11 cellular contexts compared by ENCODE assay signal in the genomic region with DNA sequence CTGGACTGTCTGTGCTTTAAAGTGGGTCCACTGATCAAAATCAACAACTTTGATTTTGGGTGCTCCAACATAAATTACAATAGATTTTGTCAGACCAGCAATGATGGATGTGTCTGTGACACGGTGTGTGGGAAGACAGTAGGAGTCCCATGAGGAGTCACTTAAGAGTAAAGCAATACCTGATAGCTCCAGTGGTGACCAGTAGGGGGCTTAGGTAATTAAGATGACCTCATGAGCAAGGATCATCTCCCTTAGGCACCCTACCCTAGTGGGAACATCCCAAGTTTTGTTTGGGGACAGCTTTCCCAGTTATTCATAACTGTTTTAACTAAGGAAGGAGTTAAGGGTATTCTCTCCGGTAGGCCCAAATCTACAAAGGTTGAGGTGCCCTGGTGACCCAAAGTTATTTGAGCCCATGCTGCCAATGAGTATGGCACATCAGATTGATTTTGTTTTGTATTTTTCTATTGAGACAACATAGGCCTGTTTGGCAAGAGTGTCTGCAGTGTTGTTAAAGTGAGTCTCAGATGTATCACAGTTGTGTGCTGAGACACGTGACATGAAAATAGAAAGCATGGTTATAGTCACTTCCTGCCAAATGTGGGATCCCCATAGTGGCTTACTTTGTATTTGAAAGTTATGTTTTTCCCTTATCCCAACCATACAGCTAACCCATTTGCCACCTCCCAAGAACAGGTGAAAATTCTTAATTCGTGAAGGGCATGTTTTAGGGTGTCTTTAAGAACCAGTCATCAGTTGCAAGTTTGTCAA.
DNase-seq lines count a peak whose midpoint lies in the region; ATAC-seq and TF ChIP-seq lines count a peak whose summit lies in the region.
"Had no signal": no experiment of that assay in that cellular context is flagged by ENCODE, and none has a peak within 500 bp of the region (broad histone marks: within the 10 kb centered on the region; RNA-seq: fewer than 3 reads in every experiment).

No MANE protein-coding gene starts in this region.

- no peak overlapping the region for H3K4me3 ChIP-seq in epithelial cell of proximal tubule (ENCODE audit: low read depth, low read length)
- no peak overlapping the region for H3K4me3 ChIP-seq in MG63

- no peaks in the 10 kb centered on the region for H3K9me3 ChIP-seq in MG63

- peak; percentile 71 for ATAC-seq in GM18498 (IDR thresholded peaks at IDR 0.05; ENCODE audit: unreplicated experiment)
- ATAC-seq in GM21723 (IDR thresholded peaks at IDR 0.05; ENCODE audit: unreplicated experiment), result peak; percentile 75
- ATAC-seq in HG03520 (IDR thresholded peaks at IDR 0.05; ENCODE audit: unreplicated experiment), result peak; percentile 63

- H3K36me3 ChIP-seq in MG63, result no peaks in the 10 kb centered on the region

- DNase-seq in epithelial cell of proximal tubule (ENCODE audit: low read depth), result no peak
- no peak for DNase-seq in NCI-H446 (lab: John Stamatoyannopoulos, UW)
- DNase-seq in SKM-1 treated with dmso at 0.1 percent for 144 hours (lab: John Stamatoyannopoulos, UW; ENCODE audit: unreplicated experiment), result no peak
- no peak for DNase-seq in NCI-H774 (lab: John Stamatoyannopoulos, UW)
- no peak for DNase-seq in MG63
- DNase-seq: activated naive CD4-positive, alpha-beta T cell treated with anti-CD3 and anti-CD28 coated beads, Interleukin-2, amount 10 ng/mL, durations not matched to agents 7 days and 5 days; NCI-H2171; T-helper 9 cell had no signal

- H3K27me3 ChIP-seq in MG63, result no peaks in the 10 kb centered on the region

- peak; percentile 31 for TF ChIP-seq CTCF in epithelial cell of proximal tubule (conservative IDR thresholded peaks at IDR 0.05; ENCODE audit: low read depth, low read length)
